ENCODE assay signal across 19 cellular contexts in genomic region chr21:37281579-37281978, GRCh38. TPM values are rescaled to one million over a fixed set of nuclear protein-coding genes. Genes with fewer than 3 reads are reported as not detected.
A peak's percentile ranks its signal among the peaks of the same experiment; 100 is the strongest.
DNase-seq lines count a peak whose midpoint lies in the region; ATAC-seq and TF ChIP-seq lines count a peak whose summit lies in the region.
"Had no signal": no experiment of that assay in that cellular context is flagged by ENCODE, and none has a peak within 500 bp of the region (broad histone marks: within the 10 kb centered on the region; RNA-seq: fewer than 3 reads in every experiment).

No MANE protein-coding gene starts in this region.

- WGBS in mesendoderm (ENCODE audit: extremely low coverage, insufficient coverage, low lambda C conversion rate) = no CpG with 5 or more reads among the region's 10 CpGs
- 38 to 53% methylated on average over 10 of the region's 10 CpGs for WGBS in esophagus squamous epithelium, 2 donors

- no peak overlapping the region for H3K9ac ChIP-seq in mesendoderm (ENCODE audit: low read length)

- H3K36me3 ChIP-seq in H7 (replicated peaks; ENCODE audit: control insufficient read depth, insufficient read depth, low read length) (no peaks in the 10 kb centered on the region), mesendoderm (ENCODE audit: control insufficient read depth, insufficient read depth, low read length) (no peaks in the 10 kb centered on the region), esophagus squamous epithelium (no peaks in the 10 kb centered on the region)
- H3K36me3 ChIP-seq: prostate gland, thoracic aorta had no signal

- TF ChIP-seq CTCF in esophagus squamous epithelium (IDR thresholded peaks at IDR 0.05) = no peak

- peak overlapping the region; percentile 35 for H3K4me3 Mint-ChIP-seq in activated T-cell treated with anti-CD3 and anti-CD28 coated beads, Interleukin-2, amount 50 U/mL, for 4 hours
- H3K4me3 Mint-ChIP-seq in activated T-helper 17 cell treated with anti-CD3 and anti-CD28 coated beads, Interleukin-2, amount 50 U/mL, for 72 hours = peak overlapping the region; percentile 79

- no peaks in the 10 kb centered on the region for H3K27me3 Mint-ChIP-seq in activated T-cell treated with anti-CD3 and anti-CD28 coated beads, Interleukin-2, amount 50 U/mL, for 4 hours (ENCODE audit: low read depth)
- H3K27me3 Mint-ChIP-seq in activated T-helper 17 cell treated with anti-CD3 and anti-CD28 coated beads, Interleukin-2, amount 50 U/mL, for 72 hours = no peaks in the 10 kb centered on the region

- no peak overlapping the region for H3K18ac ChIP-seq in mesendoderm (ENCODE audit: low read length)

- H3K56ac ChIP-seq in mesendoderm (ENCODE audit: low read length) = peak overlapping the region; percentile 22

- intact Hi-C loops in esophagus squamous epithelium (cut with DNase I) = no loop called here

- ATAC-seq in activated T-cell treated with anti-CD3 and anti-CD28 coated beads, Interleukin-2, amount 50 U/mL, for 4 hours = no peak
- no peak for ATAC-seq in activated T-helper 17 cell treated with anti-CD3 and anti-CD28 coated beads, Interleukin-2, amount 50 U/mL, for 72 hours (replicated peaks)
- ATAC-seq in HG03095 (IDR thresholded peaks at IDR 0.05; ENCODE audit: unreplicated experiment) (no peak), HG03342 (IDR thresholded peaks at IDR 0.05; ENCODE audit: unreplicated experiment) (no peak)

- no peaks in the 10 kb centered on the region for H3K79me1 ChIP-seq in mesendoderm (ENCODE audit: low read length)

- H3K27ac Mint-ChIP-seq in activated T-helper 17 cell treated with anti-CD3 and anti-CD28 coated beads, Interleukin-2, amount 50 U/mL, for 72 hours = no peak overlapping the region

- peak overlapping the region; percentile 29 for H3K23ac ChIP-seq in mesendoderm (ENCODE audit: low read length)

- TF ChIP-seq POLR2A in esophagus squamous epithelium (IDR thresholded peaks at IDR 0.05) = no peak

- H3K4me1 ChIP-seq in mesendoderm (ENCODE audit: control insufficient read depth, low read depth, low read length) (no peaks in the 10 kb centered on the region), esophagus squamous epithelium (peaks cover 0 to 6% (median 0%) of the 10 kb centered on the region in 3 donors)
- H3K4me1 ChIP-seq: prostate gland had no signal

- H3K4ac ChIP-seq in mesendoderm (ENCODE audit: low read depth, low read length) = no peak overlapping the region

- no peak overlapping the region for H2AK5ac ChIP-seq in mesendoderm (ENCODE audit: low read length)

- no peak overlapping the region for H4K8ac ChIP-seq in mesendoderm (ENCODE audit: low read depth, low read length)

- H3K27ac ChIP-seq in mesendoderm (ENCODE audit: low read depth, low read length) = no peak overlapping the region
- no peak overlapping the region for H3K27ac ChIP-seq in esophagus squamous epithelium
- H3K27ac ChIP-seq: prostate gland, thoracic aorta had no signal

- no peaks in the 10 kb centered on the region for H3K79me2 ChIP-seq in mesendoderm (ENCODE audit: control insufficient read depth, insufficient read depth, low read length)

- H2BK15ac ChIP-seq in mesendoderm (replicated peaks; ENCODE audit: low read depth) = no peak overlapping the region

- H4K5ac ChIP-seq in mesendoderm (ENCODE audit: low read length) = no peak overlapping the region

- no peaks in the 10 kb centered on the region for H3K9me3 ChIP-seq in esophagus squamous epithelium
- H3K9me3 ChIP-seq: prostate gland, thoracic aorta had no signal

- H3K36me3 Mint-ChIP-seq in activated T-cell treated with anti-CD3 and anti-CD28 coated beads, Interleukin-2, amount 50 U/mL, for 4 hours (ENCODE audit: insufficient read depth) = no peaks in the 10 kb centered on the region
- H3K36me3 Mint-ChIP-seq in activated T-helper 17 cell treated with anti-CD3 and anti-CD28 coated beads, Interleukin-2, amount 50 U/mL, for 72 hours (ENCODE audit: low read depth) = no peaks in the 10 kb centered on the region

- no peak overlapping the region for H3K4me2 ChIP-seq in mesendoderm (ENCODE audit: low read length)
- H3K4me2 ChIP-seq: smooth muscle cell had no signal

- no peak for DNase-seq in activated T-cell treated with anti-CD3 and anti-CD28 coated beads, Interleukin-2, amount 50 U/mL, for 4 hours
- no peak for DNase-seq in activated T-cell treated with anti-CD3 and anti-CD28 coated beads, Interleukin-2, amount 50 U/mL, for 1 hour
- DNase-seq in H7 (peak; percentile 48), mesendoderm (no peak), esophagus squamous epithelium (lab: John Stamatoyannopoulos, UW) (no peak)
- DNase-seq: activated effector memory CD4-positive, alpha-beta T cell treated with Interleukin-2 at 50 U/mL for 16 hours; Calu3; foreskin fibroblast; GDM1; MV-4-11; NCI-H2029 treated with DMSO at 0.1 percent for 48 hours; stimulated activated CD4-positive, alpha-beta T cell treated with anti-CD3 and anti-CD28 coated beads, Interleukin-4, amount 100 ng/mL, for 4 hours; stimulated activated CD8-positive, alpha-beta memory T cell treated with anti-CD3 and anti-CD28 coated beads, Interleukin-4, amount 100 ng/mL, for 48 hours had no signal

- H3K27me3 ChIP-seq in H7 (ENCODE audit: control insufficient read depth, insufficient read depth, low read length) (peaks cover 2% of the 10 kb centered on the region; the same call in 1 of the 2 replicates), mesendoderm (ENCODE audit: insufficient read depth, low read length, poor library complexity) (no peaks in the 10 kb centered on the region), esophagus squamous epithelium (no peaks in the 10 kb centered on the region)

- no peak overlapping the region for H2BK120ac ChIP-seq in mesendoderm (ENCODE audit: low read depth, low read length)

- H2BK5ac ChIP-seq in mesendoderm (ENCODE audit: low read length) = no peak overlapping the region

- no peaks in the 10 kb centered on the region for H3K9me3 Mint-ChIP-seq in activated T-cell treated with anti-CD3 and anti-CD28 coated beads, Interleukin-2, amount 50 U/mL, for 4 hours
- H3K9me3 Mint-ChIP-seq in activated T-helper 17 cell treated with anti-CD3 and anti-CD28 coated beads, Interleukin-2, amount 50 U/mL, for 72 hours = no peaks in the 10 kb centered on the region

- peaks cover 6% of the 10 kb centered on the region for H3K4me1 Mint-ChIP-seq in activated T-cell treated with anti-CD3 and anti-CD28 coated beads, Interleukin-2, amount 50 U/mL, for 4 hours (ENCODE audit: low read depth)
- H3K4me1 Mint-ChIP-seq in activated T-helper 17 cell treated with anti-CD3 and anti-CD28 coated beads, Interleukin-2, amount 50 U/mL, for 72 hours = no peaks in the 10 kb centered on the region

- H3K4me3 ChIP-seq in H7 (ENCODE audit: insufficient read depth, low read depth, low read length) (no peak overlapping the region), mesendoderm (ENCODE audit: low read length) (no peak overlapping the region), esophagus squamous epithelium (peak overlapping the region in 2 of 4 donors; percentile 8 to 15)
- H3K4me3 ChIP-seq: prostate gland, smooth muscle cell, thoracic aorta had no signal

RNA-seq across cellular contexts. Expression of gene VPS26C, which starts 14.4 kb away (rescaled TPM):
- total RNA-seq in activated T-cell treated with anti-CD3 and anti-CD28 coated beads, Interleukin-2, amount 50 U/mL, for 4 hours = 10 to 100 TPM; 35.7 to 48.2 (median 44.6) TPM
- 56.2 and 68.5 TPM in 2 replicates for total RNA-seq in H7 (2014; rRNA removed; shearing (Covaris generic))
- 10 to 100 TPM; 72.1 to 78.5 TPM for total RNA-seq in activated T-helper 17 cell treated with anti-CD3 and anti-CD28 coated beads, Interleukin-2, amount 50 U/mL, for 72 hours
- 28.8 TPM for polyA plus RNA-seq in mesendoderm (2013, experiment 1 of 2)
- 30.4 TPM for polyA plus RNA-seq in mesendoderm (2013, experiment 2 of 2)
- 10 to 100 TPM; 35.6 to 58.0 (median 44.0) TPM for total RNA-seq in esophagus squamous epithelium
